In genomic region chr17:81484195-81484979, GRCh38 we compare ENCODE assay signal across 8 cellular contexts. TPM values are rescaled to one million over a fixed set of nuclear protein-coding genes. Genes with fewer than 3 reads are reported as not detected.
DNase-seq lines count a peak whose midpoint lies in the region; ATAC-seq and TF ChIP-seq lines count a peak whose summit lies in the region.

No MANE protein-coding gene starts in this region.

- ATAC-seq in GM18868 (IDR thresholded peaks at IDR 0.05; ENCODE audit: unreplicated experiment) (peak; percentile 80), HG03469 (IDR thresholded peaks at IDR 0.05; ENCODE audit: unreplicated experiment) (peak; percentile 47)
- ATAC-seq in activated CD8-positive, alpha-beta T cell treated with anti-CD3 and anti-CD28 coated beads for 36 hours, result peak; percentile 61

- H3K27me3 Mint-ChIP-seq in activated CD8-positive, alpha-beta T cell treated with anti-CD3 and anti-CD28 coated beads for 36 hours, result peaks cover 24% of the 10 kb centered on the region

- intact Hi-C loops in activated CD8-positive, alpha-beta T cell treated with anti-CD3 and anti-CD28 coated beads for 36 hours (cut with micrococcal nuclease), result loop anchor here (5.0 to 10.0 kb wide), 2 partner anchors 190 to 232 kb away; partner anchors contain the start of gene SLC38A10

- peak; percentile 83 for DNase-seq in ACHN
- DNase-seq in NCI-H748 (lab: John Stamatoyannopoulos, UW; ENCODE audit: unreplicated experiment), result peak; percentile 92
- peak; percentile 90 for DNase-seq in activated CD8-positive, alpha-beta T cell treated with anti-CD3 and anti-CD28 coated beads for 36 hours
- DNase-seq in effector CD8-positive, alpha-beta T cell (lab: John Stamatoyannopoulos, UW), result peak; percentile 75
- peak; percentile 89 for DNase-seq in medulla oblongata (ENCODE audit: extremely low spot score)
- DNase-seq in stimulated activated CD4-positive, alpha-beta T cell treated with anti-CD3 and anti-CD28 coated beads, TNF-alpha, amount 100 ng/mL, for 4 hours (ENCODE audit: low read depth in 3 of 3), result peak; percentile 76 to 83 (median 76)

- in situ Hi-C loops in ACHN (cut with HindIII; ENCODE audit: low pct_ligation_motif_present, low pct_unique_long_range_greater_than_20kb, low sequenced_read_pairs), result no loop called here

- peaks cover 28% of the 10 kb centered on the region for H3K4me1 Mint-ChIP-seq in activated CD8-positive, alpha-beta T cell treated with anti-CD3 and anti-CD28 coated beads for 36 hours (ENCODE audit: low read depth)

- no peaks in the 10 kb centered on the region for H3K9me3 Mint-ChIP-seq in activated CD8-positive, alpha-beta T cell treated with anti-CD3 and anti-CD28 coated beads for 36 hours

- H3K36me3 Mint-ChIP-seq in activated CD8-positive, alpha-beta T cell treated with anti-CD3 and anti-CD28 coated beads for 36 hours (ENCODE audit: low read depth), result no peaks in the 10 kb centered on the region

- peak overlapping the region; percentile 21 for H3K4me3 Mint-ChIP-seq in activated CD8-positive, alpha-beta T cell treated with anti-CD3 and anti-CD28 coated beads for 36 hours

- CTCF ChIA-PET in activated CD8-positive, alpha-beta T cell treated with anti-CD3 and anti-CD28 coated beads for 36 hours (lab: Charles Lee), result interaction anchor here (0.6 to 4.3 kb wide), 37 partner anchors 10 to 341 kb away, joined by 3 to 47 read pairs (median 4); partner anchors contain the start of genes BAHCC1, FAAP100, NDUFAF8 and SLC38A10

- POLR2A ChIA-PET in activated CD8-positive, alpha-beta T cell treated with anti-CD3 and anti-CD28 coated beads for 36 hours (lab: Charles Lee), result interaction anchor here (0.6 to 2.9 kb wide), 9 partner anchors 14 to 245 kb away, joined by 3 to 8 read pairs (median 4); partner anchors contain the start of genes FAAP100, NDUFAF8, SLC38A10 and TEPSIN

- no peak overlapping the region for H3K27ac Mint-ChIP-seq in activated CD8-positive, alpha-beta T cell treated with anti-CD3 and anti-CD28 coated beads for 36 hours

- TF ChIP-seq CTCF in activated CD8-positive, alpha-beta T cell treated with anti-CD3 and anti-CD28 coated beads for 36 hours (IDR thresholded peaks at IDR 0.05), result peak; percentile 98

RNA-seq across cellular contexts. Expression of gene ACTG1, which starts 28.2 kb away (rescaled TPM):
- 1,000 to 10,000 TPM; 4,606 to 4,756 TPM for total RNA-seq in activated CD8-positive, alpha-beta T cell treated with anti-CD3 and anti-CD28 coated beads for 36 hours

RNA-seq across cellular contexts. Expression of gene FSCN2, which starts 43.8 kb away (rescaled TPM):
- total RNA-seq in activated CD8-positive, alpha-beta T cell treated with anti-CD3 and anti-CD28 coated beads for 36 hours, result under 1 TPM in 1 of 2 experiments, not detected in 1; 0.32 TPM

Comparison
In these comparisons a context has a peak if more than half of its experiments do, and no peak if none do; other contexts are left out.
1. Peak in every context shown above with its lines: DNase-seq and ATAC-seq.